15 cellular contexts compared by ENCODE assay signal in the genomic region with DNA sequence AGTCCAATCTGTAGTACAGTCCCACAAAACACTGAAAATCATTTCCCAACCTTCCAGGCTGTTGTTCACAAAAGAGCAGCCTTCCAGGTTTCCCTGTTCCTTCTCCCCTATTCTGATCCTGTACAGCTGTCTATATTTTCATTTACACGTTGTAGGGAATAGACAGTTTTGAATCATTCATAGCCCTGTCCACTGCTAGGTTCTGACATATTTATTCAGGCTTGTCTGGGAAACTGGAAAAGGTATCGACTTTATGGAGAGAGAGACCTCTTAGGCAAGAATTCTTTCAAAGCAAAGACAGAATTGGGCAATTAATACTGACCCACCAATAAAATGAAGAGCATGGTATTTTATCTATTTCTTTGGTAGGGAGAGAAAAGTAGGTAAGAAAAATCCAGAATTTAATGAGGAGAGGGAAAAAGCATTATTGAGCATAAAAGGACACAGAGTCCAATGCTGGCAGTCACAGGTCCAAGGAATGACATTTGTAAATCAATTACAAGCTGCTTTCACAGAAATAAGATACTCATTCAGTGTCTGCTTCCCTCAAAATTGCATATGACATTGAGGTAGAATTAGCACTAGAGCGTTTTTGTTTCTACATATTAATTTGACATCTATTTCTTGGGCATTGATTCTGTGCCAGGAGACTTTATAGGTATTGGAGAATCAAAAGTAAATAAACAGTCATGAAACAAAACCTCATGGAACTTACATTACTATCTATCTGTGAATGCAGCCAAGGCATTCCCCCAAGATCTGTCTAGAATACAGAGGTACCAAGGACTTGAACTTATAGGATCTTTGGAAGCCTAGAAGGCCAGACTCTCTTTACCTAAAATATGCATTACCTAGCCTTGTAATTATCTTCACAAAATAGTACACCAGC.
"Had no signal": no experiment of that assay in that cellular context is flagged by ENCODE, and none has a peak within 500 bp of the region (broad histone marks: within the 10 kb centered on the region; RNA-seq: fewer than 3 reads in every experiment).

No MANE protein-coding gene starts in this region.

- H3K4me3 Mint-ChIP-seq: activated CD4-positive, alpha-beta memory T cell treated with anti-CD3 and anti-CD28 coated beads for 36 hours; naive thymus-derived CD4-positive, alpha-beta T cell had no signal

- DNase-seq: activated CD4-positive, alpha-beta memory T cell treated with anti-CD3 and anti-CD28 coated beads for 36 hours; activated CD4-positive, CD25-positive, alpha-beta regulatory T cell treated with anti-CD3 and anti-CD28 coated beads, Interleukin-2, amount 50 U/mL, for 72 hours; activated gamma-delta T cell treated with Interleukin-2 at 50 U/mL for 16 hours; activated T-cell treated with anti-CD3 and anti-CD28 coated beads, Interleukin-2, amount 50 U/mL, for 48 hours; aorta; colonic mucosa; foreskin keratinocyte; naive thymus-derived CD4-positive, alpha-beta T cell; posterior cingulate gyrus; stimulated activated CD4-positive, alpha-beta T cell treated with anti-CD3 and anti-CD28 coated beads, Interleukin-2, amount 100 ng/mL, for 48 hours; stimulated activated naive CD8-positive, alpha-beta T cell treated with anti-CD3 and anti-CD28 coated beads, Interleukin-15, Interleukin-2, amounts not matched to agents 100 U/mL and 50 U/mL, for 24 hours; T-helper 2 cell; upper lobe of left lung had no signal

- H3K27me3 Mint-ChIP-seq: activated CD4-positive, alpha-beta memory T cell treated with anti-CD3 and anti-CD28 coated beads for 36 hours; naive thymus-derived CD4-positive, alpha-beta T cell had no signal

- H3K27ac Mint-ChIP-seq: activated CD4-positive, alpha-beta memory T cell treated with anti-CD3 and anti-CD28 coated beads for 36 hours; naive thymus-derived CD4-positive, alpha-beta T cell had no signal

- H3K27ac ChIP-seq: colonic mucosa, foreskin keratinocyte, upper lobe of left lung had no signal

- H3K4me1 ChIP-seq: foreskin keratinocyte had no signal

- H3K9me3 Mint-ChIP-seq: activated CD4-positive, alpha-beta memory T cell treated with anti-CD3 and anti-CD28 coated beads for 36 hours had no signal

- H3K4me3 ChIP-seq: colonic mucosa, upper lobe of left lung had no signal

- ATAC-seq: foreskin keratinocyte; naive thymus-derived CD4-positive, alpha-beta T cell; sciatic nerve; stimulated activated naive CD8-positive, alpha-beta T cell treated with anti-CD3 and anti-CD28 coated beads, Interleukin-15, Interleukin-2, amounts not matched to agents 100 U/mL and 50 U/mL, for 24 hours had no signal

- H3K9me3 ChIP-seq: colonic mucosa, upper lobe of left lung had no signal

- FAIRE-seq: TTC549 had no signal
